Comparison of ENCODE assay signal across 1 cellular context in the genomic region with DNA sequence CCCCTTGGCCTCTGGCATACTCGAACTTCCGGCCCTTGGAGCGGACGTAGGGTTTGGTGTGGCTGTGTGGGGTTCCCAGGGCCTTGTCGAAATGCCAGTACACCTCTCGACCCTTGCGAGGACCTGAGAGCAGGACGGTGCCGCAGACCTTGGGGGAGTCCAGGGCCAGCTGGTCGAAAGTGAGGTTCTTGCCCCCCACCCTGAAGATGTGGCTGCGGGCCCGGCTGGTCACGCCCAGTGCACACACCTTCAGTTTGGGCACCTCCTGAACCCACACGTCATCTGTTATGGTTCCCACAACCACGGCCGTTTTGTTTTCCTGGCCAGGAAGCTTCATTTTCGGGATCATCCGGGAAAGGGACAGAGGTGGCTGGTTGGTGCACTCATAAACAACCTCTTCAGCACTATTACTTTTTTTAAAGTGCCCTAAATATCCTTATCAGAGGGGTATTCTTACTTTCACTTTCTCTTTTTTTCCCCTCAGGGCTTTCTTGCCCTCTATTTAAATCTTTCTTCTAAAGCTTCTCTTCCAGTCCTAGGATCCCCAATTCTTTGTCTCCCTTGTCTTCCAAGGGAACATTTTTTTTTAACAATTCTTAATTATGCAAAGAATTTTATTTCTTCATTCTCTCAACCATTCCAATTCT.
TF ChIP-seq lines count a peak whose summit lies in the region.

No MANE protein-coding gene starts in this region.

TF ChIP-seq in IMR-90, 13 proteins besides CTCF, POLR2A, EP300 and RAD21 (continued from another document):
- TF ChIP-seq CHD1 (IDR thresholded peaks at IDR 0.05; ENCODE audit: low read depth, low read length) (no peak), RCOR1 (IDR thresholded peaks at IDR 0.05; ENCODE audit: insufficient replicate concordance, low read length) (no peak), CEBPB (IDR thresholded peaks at IDR 0.05; ENCODE audit: low read depth, low read length) (no peak)
- TF ChIP-seq, protein P1, sequence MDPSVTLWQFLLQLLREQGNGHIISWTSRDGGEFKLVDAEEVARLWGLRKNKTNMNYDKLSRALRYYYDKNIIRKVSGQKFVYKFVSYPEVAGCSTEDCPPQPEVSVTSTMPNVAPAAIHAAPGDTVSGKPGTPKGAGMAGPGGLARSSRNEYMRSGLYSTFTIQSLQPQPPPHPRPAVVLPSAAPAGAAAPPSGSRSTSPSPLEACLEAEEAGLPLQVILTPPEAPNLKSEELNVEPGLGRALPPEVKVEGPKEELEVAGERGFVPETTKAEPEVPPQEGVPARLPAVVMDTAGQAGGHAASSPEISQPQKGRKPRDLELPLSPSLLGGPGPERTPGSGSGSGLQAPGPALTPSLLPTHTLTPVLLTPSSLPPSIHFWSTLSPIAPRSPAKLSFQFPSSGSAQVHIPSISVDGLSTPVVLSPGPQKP (IDR thresholded peaks at IDR 0.05; ENCODE audit: borderline replicate concordance, low read depth, low read length): no peak
